In genomic region chr19:31085125-31085524, GRCh38 we compare ENCODE assay signal across 17 cellular contexts.
A peak's percentile ranks its signal among the peaks of the same experiment; 100 is the strongest.
DNase-seq lines count a peak whose midpoint lies in the region; ATAC-seq, FAIRE-seq and TF ChIP-seq lines count a peak whose summit lies in the region.
"Had no signal": no experiment of that assay in that cellular context is flagged by ENCODE, and none has a peak within 500 bp of the region (broad histone marks: within the 10 kb centered on the region; RNA-seq: fewer than 3 reads in every experiment).

No MANE protein-coding gene starts in this region.

- in situ Hi-C loops in mammary epithelial cell (cut with MboI; ENCODE audit: low sequenced_read_pairs in 2 of 2): no loop called here

- no TSS peak for BruUV-seq in MCF 10A (replicated peaks; lab: Mats Ljungman, UMichigan)
- no TSS peak for BruUV-seq in mammary epithelial cell (replicated peaks; lab: Mats Ljungman, UMichigan)

- H3K36me3 Mint-ChIP-seq in MCF 10A (ENCODE audit: insufficient read depth, unreplicated experiment): no peaks in the 10 kb centered on the region
- H3K36me3 Mint-ChIP-seq: CD4-positive, CD25-positive, alpha-beta regulatory T cell; CD8-positive, alpha-beta memory T cell had no signal

- H4K20me1 ChIP-seq in mammary epithelial cell (ENCODE audit: insufficient read depth, low read length): no peaks in the 10 kb centered on the region

- H3K27me3 Mint-ChIP-seq in MCF 10A (ENCODE audit: insufficient read depth, unreplicated experiment): no peaks in the 10 kb centered on the region

- dilution Hi-C loops in mammary epithelial cell (cut with HindIII; ENCODE audit: low sequenced_read_pairs): no loop called here

- DNase-seq in MCF 10A (ENCODE audit: unreplicated experiment) (peak; percentile 56), mammary epithelial cell (no peak), NOMO-1 treated with DMSO at 0.1 percent for 48 hours (lab: John Stamatoyannopoulos, UW; ENCODE audit: unreplicated experiment) (peak; percentile 53), fibroblast of villous mesenchyme (ENCODE audit: low read depth) (peak; percentile 5), D721Med (ENCODE audit: insufficient read length, low spot score) (no peak), left lung (no peak), NCI-H2196 (lab: John Stamatoyannopoulos, UW; ENCODE audit: unreplicated experiment) (no peak)
- DNase-seq: BE2C; C1 segment of cervical spinal cord; CD4-positive, CD25-positive, alpha-beta regulatory T cell; CD8-positive, alpha-beta memory T cell; COR-L47; HCEC 1CT had no signal

- ATAC-seq in left lung: no peak
- ATAC-seq: GM23338 had no signal

- H3K9ac ChIP-seq in mammary epithelial cell (ENCODE audit: insufficient read depth, low read length): no peak overlapping the region

- POLR2A ChIA-PET in MCF 10A (lab: Yijun Ruan, JAX): no interaction called here

- TF ChIP-seq CTCF in MCF 10A (IDR thresholded peaks at IDR 0.05; ENCODE audit: unreplicated experiment): no peak
- no peak for TF ChIP-seq CTCF in mammary epithelial cell (conservative IDR thresholded peaks at IDR 0.05 in 1 of 2, IDR thresholded peaks at IDR 0.05 in 1 of 2; ENCODE audit: extremely low read depth in 1 of 2, insufficient read depth in 1 of 2, low read depth in 1 of 2, low read length in 2 of 2)
- TF ChIP-seq CTCF in fibroblast of villous mesenchyme (IDR thresholded peaks at IDR 0.05; ENCODE audit: insufficient read depth, low read depth, low read length): no peak
- TF ChIP-seq CTCF in D721Med (IDR thresholded peaks at IDR 0.05; ENCODE audit: insufficient read depth, missing control alignments): no peak
- no peak for TF ChIP-seq CTCF in left lung (IDR thresholded peaks at IDR 0.05)

- H3K9me3 ChIP-seq in mammary epithelial cell (replicated peaks; ENCODE audit: insufficient read depth, low read length) (no peaks in the 10 kb centered on the region), left lung (no peaks in the 10 kb centered on the region)
- H3K9me3 ChIP-seq: BE2C had no signal

- H3K4me2 ChIP-seq in mammary epithelial cell (ENCODE audit: insufficient read depth, low read depth, low read length): no peak overlapping the region
- H3K4me2 ChIP-seq: GM23338 had no signal

- H2AFZ ChIP-seq in mammary epithelial cell (ENCODE audit: low read depth, low read length): no peak overlapping the region
- H2AFZ ChIP-seq: GM23338 had no signal

- H3K27me3 ChIP-seq in mammary epithelial cell (ENCODE audit: insufficient read depth, low read length) (no peaks in the 10 kb centered on the region), left lung (no peaks in the 10 kb centered on the region)
- H3K27me3 ChIP-seq: BE2C had no signal

- no peak overlapping the region for H3K27ac Mint-ChIP-seq in MCF 10A (ENCODE audit: low read depth, unreplicated experiment)
- H3K27ac Mint-ChIP-seq: CD4-positive, CD25-positive, alpha-beta regulatory T cell; GM23338 had no signal

- H3K4me1 Mint-ChIP-seq in MCF 10A (ENCODE audit: insufficient read depth, unreplicated experiment): no peaks in the 10 kb centered on the region
- H3K4me1 Mint-ChIP-seq: CD4-positive, CD25-positive, alpha-beta regulatory T cell; CD8-positive, alpha-beta memory T cell; GM23338 had no signal

- CTCF ChIA-PET in MCF 10A (lab: Yijun Ruan, JAX) (no interaction called here), mammary epithelial cell (lab: Charles Lee; ENCODE audit: low non-redundant PET) (no interaction called here)

- H3K9me3 Mint-ChIP-seq in MCF 10A (ENCODE audit: unreplicated experiment): peaks cover 60% of the 10 kb centered on the region
- H3K9me3 Mint-ChIP-seq: GM23338 had no signal

- 80% methylated on average over 4 of the region's 4 CpGs for WGBS in mammary epithelial cell (ENCODE audit: low coverage, missing lambda C conversion rate)

- H3K4me3 Mint-ChIP-seq in MCF 10A (ENCODE audit: unreplicated experiment): no peak overlapping the region
- H3K4me3 Mint-ChIP-seq: CD4-positive, CD25-positive, alpha-beta regulatory T cell; CD8-positive, alpha-beta memory T cell; GM23338 had no signal

- intact Hi-C loops in MCF 10A (cut with micrococcal nuclease) (no loop called here), mammary epithelial cell (cut with micrococcal nuclease) (no loop called here), left lung (cut with DNase I) (no loop called here)

- no peaks in the 10 kb centered on the region for H3K36me3 ChIP-seq in mammary epithelial cell (ENCODE audit: insufficient read depth, low read length)
- H3K36me3 ChIP-seq in left lung: no peaks in the 10 kb centered on the region
- H3K36me3 ChIP-seq: BE2C had no signal

- FAIRE-seq in D721Med (lab: Jason Lieb, UNC): no peak
- FAIRE-seq: G401.6, GM12892, H54 had no signal

- no peaks in the 10 kb centered on the region for H3K4me1 ChIP-seq in mammary epithelial cell (ENCODE audit: insufficient read depth, low read length)
- H3K4me1 ChIP-seq in left lung: peaks cover 0 to 3% of the 10 kb centered on the region in 2 donors
- H3K4me1 ChIP-seq: BE2C had no signal

- no peak overlapping the region for H3K4me3 ChIP-seq in mammary epithelial cell (replicated peaks in 1 of 3; ENCODE audit: insufficient read depth in 1 of 3, low read depth in 2 of 3, low read length in 3 of 3)
- no peak overlapping the region for H3K4me3 ChIP-seq in fibroblast of villous mesenchyme (ENCODE audit: low read depth, low read length)
- no peak overlapping the region for H3K4me3 ChIP-seq in left lung
- H3K4me3 ChIP-seq: GM23338 had no signal

- no peaks in the 10 kb centered on the region for H3K79me2 ChIP-seq in mammary epithelial cell (ENCODE audit: insufficient read depth, low read length)

- no peak overlapping the region for H3K27ac ChIP-seq in mammary epithelial cell (ENCODE audit: insufficient read depth, low read depth, low read length)
- H3K27ac ChIP-seq in left lung: no peak overlapping the region

Comparison
In these comparisons a context has a peak if more than half of its experiments do, and no peak if none do; other contexts are left out.
1. DNase-seq: peak in MCF 10A (single experiment), NOMO-1 treated with DMSO at 0.1 percent for 48 hours (single experiment) and fibroblast of villous mesenchyme (single experiment); none in mammary epithelial cell (single experiment), D721Med (single experiment), left lung (0 of 2) and NCI-H2196 (single experiment).